In the genomic region with DNA sequence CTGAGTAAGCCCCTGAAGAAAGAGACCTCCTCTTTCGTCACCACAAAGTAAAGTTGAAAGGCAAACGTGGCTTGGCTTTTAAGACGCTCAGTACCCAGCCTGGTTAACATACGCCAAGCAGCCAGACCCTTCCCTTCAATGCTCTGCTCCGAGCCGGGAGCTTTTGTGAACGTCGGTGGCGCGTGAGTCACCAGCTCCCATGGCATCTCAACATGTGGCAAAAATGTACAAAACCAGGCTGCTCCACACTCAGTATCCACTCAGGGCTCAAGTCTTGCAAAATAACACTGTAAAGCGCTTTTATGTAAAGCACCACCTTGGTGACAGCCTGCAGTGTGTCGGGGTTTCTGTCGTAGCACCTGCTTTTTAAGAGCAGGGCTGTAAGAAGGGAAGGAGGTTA, we compare ENCODE assay signal across 1 cellular context.
TF ChIP-seq lines count a peak whose summit lies in the region.

No MANE protein-coding gene starts in this region.

TF ChIP-seq in WTC11, 78 proteins besides CTCF, POLR2A, EP300 and RAD21 (continued from another document):
- TF ChIP-seq, protein P1, sequence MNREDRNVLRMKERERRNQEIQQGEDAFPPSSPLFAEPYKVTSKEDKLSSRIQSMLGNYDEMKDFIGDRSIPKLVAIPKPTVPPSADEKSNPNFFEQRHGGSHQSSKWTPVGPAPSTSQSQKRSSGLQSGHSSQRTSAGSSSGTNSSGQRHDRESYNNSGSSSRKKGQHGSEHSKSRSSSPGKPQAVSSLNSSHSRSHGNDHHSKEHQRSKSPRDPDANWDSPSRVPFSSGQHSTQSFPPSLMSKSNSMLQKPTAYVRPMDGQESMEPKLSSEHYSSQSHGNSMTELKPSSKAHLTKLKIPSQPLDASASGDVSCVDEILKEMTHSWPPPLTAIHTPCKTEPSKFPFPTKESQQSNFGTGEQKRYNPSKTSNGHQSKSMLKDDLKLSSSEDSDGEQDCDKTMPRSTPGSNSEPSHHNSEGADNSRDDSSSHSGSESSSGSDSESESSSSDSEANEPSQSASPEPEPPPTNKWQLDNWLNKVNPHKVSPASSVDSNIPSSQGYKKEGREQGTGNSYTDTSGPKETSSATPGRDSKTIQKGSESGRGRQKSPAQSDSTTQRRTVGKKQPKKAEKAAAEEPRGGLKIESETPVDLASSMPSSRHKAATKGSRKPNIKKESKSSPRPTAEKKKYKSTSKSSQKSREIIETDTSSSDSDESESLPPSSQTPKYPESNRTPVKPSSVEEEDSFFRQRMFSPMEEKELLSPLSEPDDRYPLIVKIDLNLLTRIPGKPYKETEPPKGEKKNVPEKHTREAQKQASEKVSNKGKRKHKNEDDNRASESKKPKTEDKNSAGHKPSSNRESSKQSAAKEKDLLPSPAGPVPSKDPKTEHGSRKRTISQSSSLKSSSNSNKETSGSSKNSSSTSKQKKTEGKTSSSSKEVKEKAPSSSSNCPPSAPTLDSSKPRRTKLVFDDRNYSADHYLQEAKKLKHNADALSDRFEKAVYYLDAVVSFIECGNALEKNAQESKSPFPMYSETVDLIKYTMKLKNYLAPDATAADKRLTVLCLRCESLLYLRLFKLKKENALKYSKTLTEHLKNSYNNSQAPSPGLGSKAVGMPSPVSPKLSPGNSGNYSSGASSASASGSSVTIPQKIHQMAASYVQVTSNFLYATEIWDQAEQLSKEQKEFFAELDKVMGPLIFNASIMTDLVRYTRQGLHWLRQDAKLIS (CRISPR knock-in tag; IDR thresholded peaks at IDR 0.05; ENCODE audit: borderline replicate concordance) = no peak
- TF ChIP-seq, protein P2, sequence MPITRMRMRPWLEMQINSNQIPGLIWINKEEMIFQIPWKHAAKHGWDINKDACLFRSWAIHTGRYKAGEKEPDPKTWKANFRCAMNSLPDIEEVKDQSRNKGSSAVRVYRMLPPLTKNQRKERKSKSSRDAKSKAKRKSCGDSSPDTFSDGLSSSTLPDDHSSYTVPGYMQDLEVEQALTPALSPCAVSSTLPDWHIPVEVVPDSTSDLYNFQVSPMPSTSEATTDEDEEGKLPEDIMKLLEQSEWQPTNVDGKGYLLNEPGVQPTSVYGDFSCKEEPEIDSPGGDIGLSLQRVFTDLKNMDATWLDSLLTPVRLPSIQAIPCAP (CRISPR knock-in tag; IDR thresholded peaks at IDR 0.05) = no peak
- no peak for TF ChIP-seq IRF2 (CRISPR knock-in tag; IDR thresholded peaks at IDR 0.05; ENCODE audit: borderline replicate concordance, low read depth)
- no peak for TF ChIP-seq GABPB1 (CRISPR knock-in tag; IDR thresholded peaks at IDR 0.05)
- TF ChIP-seq OVOL2 (CRISPR knock-in tag; IDR thresholded peaks at IDR 0.05; ENCODE audit: borderline replicate concordance) = no peak
- TF ChIP-seq, protein P3, sequence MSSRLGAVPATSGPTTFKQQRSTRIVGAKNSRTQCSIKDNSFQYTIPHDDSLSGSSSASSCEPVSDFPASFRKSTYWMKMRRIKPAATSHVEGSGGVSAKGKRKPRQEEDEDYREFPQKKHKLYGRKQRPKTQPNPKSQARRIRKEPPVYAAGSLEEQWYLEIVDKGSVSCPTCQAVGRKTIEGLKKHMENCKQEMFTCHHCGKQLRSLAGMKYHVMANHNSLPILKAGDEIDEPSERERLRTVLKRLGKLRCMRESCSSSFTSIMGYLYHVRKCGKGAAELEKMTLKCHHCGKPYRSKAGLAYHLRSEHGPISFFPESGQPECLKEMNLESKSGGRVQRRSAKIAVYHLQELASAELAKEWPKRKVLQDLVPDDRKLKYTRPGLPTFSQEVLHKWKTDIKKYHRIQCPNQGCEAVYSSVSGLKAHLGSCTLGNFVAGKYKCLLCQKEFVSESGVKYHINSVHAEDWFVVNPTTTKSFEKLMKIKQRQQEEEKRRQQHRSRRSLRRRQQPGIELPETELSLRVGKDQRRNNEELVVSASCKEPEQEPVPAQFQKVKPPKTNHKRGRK (CRISPR knock-in tag; IDR thresholded peaks at IDR 0.05; ENCODE audit: borderline replicate concordance) = no peak
